In genomic region chr1:220770245-220770913, GRCh38 we compare ENCODE assay signal across 11 cellular contexts. TPM values are rescaled to one million over a fixed set of nuclear protein-coding genes. Genes with fewer than 3 reads are reported as not detected.
DNase-seq lines count a peak whose midpoint lies in the region; ATAC-seq and TF ChIP-seq lines count a peak whose summit lies in the region.
"Had no signal": no experiment of that assay in that cellular context is flagged by ENCODE, and none has a peak within 500 bp of the region (broad histone marks: within the 10 kb centered on the region; RNA-seq: fewer than 3 reads in every experiment).

No MANE protein-coding gene starts in this region.

- H3K9me3 Mint-ChIP-seq in Calu3 (ENCODE audit: low read depth, unreplicated experiment), result no peaks in the 10 kb centered on the region

- no peak overlapping the region for H3K27ac Mint-ChIP-seq in Calu3 (ENCODE audit: unreplicated experiment)

- CTCF ChIA-PET in Calu3 (lab: Charles Lee), result interaction anchor here (0.7 kb wide), 1 partner anchor 287 kb away, joined by 3 read pairs; no protein-coding TSS in a partner anchor

- H3K4me1 Mint-ChIP-seq in Calu3 (ENCODE audit: low read depth, unreplicated experiment), result no peaks in the 10 kb centered on the region

- no peak for TF ChIP-seq CTCF in Calu3 (IDR thresholded peaks at IDR 0.05; ENCODE audit: unreplicated experiment)

- intact Hi-C loops in Calu3 (cut with micrococcal nuclease; ENCODE audit: unreplicated experiment), result loop anchor here (10.0 kb wide), 2 partner anchors 226 to 586 kb away; no protein-coding TSS in a partner anchor

- no peaks in the 10 kb centered on the region for H3K36me3 Mint-ChIP-seq in Calu3 (ENCODE audit: insufficient read depth, unreplicated experiment)

- no peak for TF ChIP-seq POLR2A in GM18505 (IDR thresholded peaks at IDR 0.05; ENCODE audit: borderline replicate concordance, extremely low read depth, insufficient read depth, insufficient read length)

- no peaks in the 10 kb centered on the region for H3K27me3 Mint-ChIP-seq in Calu3 (ENCODE audit: unreplicated experiment)

- ATAC-seq in GM18505 (IDR thresholded peaks at IDR 0.05; ENCODE audit: unreplicated experiment) (peak; percentile 71), GM21390 (IDR thresholded peaks at IDR 0.05; ENCODE audit: unreplicated experiment) (peak; percentile 64), HG03095 (IDR thresholded peaks at IDR 0.05; ENCODE audit: unreplicated experiment) (peak; percentile 53)

- BruUV-seq in Calu3 (replicated peaks; lab: Mats Ljungman, UMichigan), result no TSS peak

- peak; percentile 30 for DNase-seq in ecto neural progenitor cell (ENCODE audit: low spot score)
- DNase-seq in Calu3, result no peak
- no peak for DNase-seq in NCI-H2171 treated with DMSO at 0.1 percent for 48 hours (lab: John Stamatoyannopoulos, UW)
- DNase-seq in KG1 (lab: John Stamatoyannopoulos, UW), result no peak
- no peak for DNase-seq in activated CD8-positive, alpha-beta memory T cell treated with anti-CD3 and anti-CD28 coated beads for 24 hours
- DNase-seq: adrenal gland; NCI-H345; stimulated activated naive CD4-positive, alpha-beta T cell treated with Interleukin-2 at 50 U/mL for 16 hours had no signal

- H3K4me3 Mint-ChIP-seq in Calu3 (ENCODE audit: low read depth, unreplicated experiment), result no peak overlapping the region

RNA-seq across cellular contexts. Expression of gene MTARC1, which starts 16.3 kb away (rescaled TPM):
- total RNA-seq in Calu3 (2022), result 18.9 and 21.3 TPM in 2 replicates

RNA-seq across cellular contexts. Expression of gene MTARC2, which starts 22.3 kb away (rescaled TPM):
- 9.1 and 16.4 TPM in 2 replicates for total RNA-seq in Calu3 (2022)
